8 cellular contexts compared by ENCODE assay signal in genomic region chr1:11262171-11263049, GRCh38. TPM values are rescaled to one million over a fixed set of nuclear protein-coding genes. Genes with fewer than 3 reads are reported as not detected.
DNase-seq lines count a peak whose midpoint lies in the region; ATAC-seq and TF ChIP-seq lines count a peak whose summit lies in the region.

MTOR (minus strand) TSS chr1:11262551; CDS start chr1:11259409, 3,142 bp downstream.

- H3K4me1 Mint-ChIP-seq in activated T-helper 17 cell treated with anti-CD3 and anti-CD28 coated beads, Interleukin-2, amount 50 U/mL, for 72 hours, result peaks cover 5% of the 10 kb centered on the region
- peaks cover 6 to 31% (median 22%) of the 10 kb centered on the region in 7 donors for H3K4me1 Mint-ChIP-seq in naive thymus-derived CD4-positive, alpha-beta T cell
- H3K4me1 Mint-ChIP-seq in stimulated activated naive B cell treated with anti-CD40 and anti-IgM and Interleukin-4, amounts not matched to agents 10 μg/mL and 1 μg/mL and 100 μg/mL, for 72 hours, result peaks cover 8 to 18% of the 10 kb centered on the region in 2 donors

- H3K36me3 Mint-ChIP-seq in activated T-helper 17 cell treated with anti-CD3 and anti-CD28 coated beads, Interleukin-2, amount 50 U/mL, for 72 hours (ENCODE audit: low read depth), result peaks cover 25% of the 10 kb centered on the region
- H3K36me3 Mint-ChIP-seq in naive thymus-derived CD4-positive, alpha-beta T cell, result peaks cover 0 to 16% (median 2%) of the 10 kb centered on the region in 5 donors
- peaks cover 10 to 13% of the 10 kb centered on the region in 2 donors for H3K36me3 Mint-ChIP-seq in stimulated activated naive B cell treated with anti-CD40 and anti-IgM and Interleukin-4, amounts not matched to agents 10 μg/mL and 1 μg/mL and 100 μg/mL, for 72 hours

- no peaks in the 10 kb centered on the region for H3K4me1 ChIP-seq in fibroblast of lung (ENCODE audit: control insufficient read depth, extremely low read depth, insufficient read depth, low read length)
- peaks cover 9 to 14% of the 10 kb centered on the region in 2 donors for H3K4me1 ChIP-seq in naive thymus-derived CD4-positive, alpha-beta T cell (ENCODE audit: control insufficient read depth in 2 of 2, insufficient read depth in 2 of 2, low read length in 2 of 2)

- H3K27ac ChIP-seq in RWPE1 (peak within 1 kb of the TSS; percentile 64), fibroblast of lung (ENCODE audit: insufficient read depth, low read length) (peak within 1 kb of the TSS; percentile 78)
- peak within 1 kb of the TSS; percentile 83 for H3K27ac ChIP-seq in naive thymus-derived CD4-positive, alpha-beta T cell (ENCODE audit: low read depth, low read length)

- POLR2A ChIA-PET in RWPE1 (lab: Yijun Ruan, JAX; ENCODE audit: low non-redundant PET), result interaction anchor here (0.6 to 1.4 kb wide), 3 partner anchors 11 to 666 kb away, joined by 3 to 9 read pairs (median 5); partner anchors contain the start of gene UBIAD1
- POLR2A ChIA-PET in naive thymus-derived CD4-positive, alpha-beta T cell (lab: Charles Lee), result interaction anchor here (0.6 to 3.4 kb wide), 14 partner anchors 9 to 476 kb away, joined by 3 to 28 read pairs (median 4); partner anchors contain the start of genes TARDBP and UBIAD1

- CTCF ChIA-PET in RWPE1 (lab: Yijun Ruan, JAX), result interaction anchor here (0.5 to 2.1 kb wide), 5 partner anchors 9 to 1209 kb away, joined by 3 to 6 read pairs (median 3); no protein-coding TSS in a partner anchor
- CTCF ChIA-PET in naive thymus-derived CD4-positive, alpha-beta T cell (lab: Charles Lee), result interaction anchor here (1.0 to 2.1 kb wide), 4 partner anchors 34 to 457 kb away, joined by 3 to 4 read pairs (median 4); no protein-coding TSS in a partner anchor

- TF ChIP-seq CTCF in LNCaP clone FGC (IDR thresholded peaks at IDR 0.05; ENCODE audit: control insufficient read depth, extremely low read depth, insufficient read depth) (no peak; the same call in 1 of the 2 replicates), RWPE1 (conservative IDR thresholded peaks at IDR 0.05; ENCODE audit: low read depth) (0 out of 2 replicates have a peak, but pooled peaks have one; percentile 15), fibroblast of lung (conservative IDR thresholded peaks at IDR 0.05 in 1 of 2, IDR thresholded peaks at IDR 0.05 in 1 of 2; ENCODE audit: low read depth in 1 of 2, low read length in 2 of 2) (no peak)

- H3K27me3 ChIP-seq in fibroblast of lung (ENCODE audit: control insufficient read depth, insufficient read depth, low read length), result no peaks in the 10 kb centered on the region
- no peaks in the 10 kb centered on the region for H3K27me3 ChIP-seq in naive thymus-derived CD4-positive, alpha-beta T cell (ENCODE audit: control insufficient read depth in 2 of 2, insufficient read depth in 2 of 2, low read length in 2 of 2)

- peak within 1 kb of the TSS; percentile 86 for H3K9ac ChIP-seq in fibroblast of lung (ENCODE audit: insufficient read depth, low read length)

- peak within 1 kb of the TSS; percentile 92 for H3K27ac Mint-ChIP-seq in activated T-helper 17 cell treated with anti-CD3 and anti-CD28 coated beads, Interleukin-2, amount 50 U/mL, for 72 hours
- H3K27ac Mint-ChIP-seq in naive thymus-derived CD4-positive, alpha-beta T cell, result peak within 1 kb of the TSS; percentile 84 to 96 (median 90)
- H3K27ac Mint-ChIP-seq in stimulated activated naive B cell treated with anti-CD40 and anti-IgM and Interleukin-4, amounts not matched to agents 10 μg/mL and 1 μg/mL and 100 μg/mL, for 72 hours, result peak within 1 kb of the TSS; percentile 88

- no peaks in the 10 kb centered on the region for H3K9me3 Mint-ChIP-seq in activated T-helper 17 cell treated with anti-CD3 and anti-CD28 coated beads, Interleukin-2, amount 50 U/mL, for 72 hours
- H3K9me3 Mint-ChIP-seq in naive thymus-derived CD4-positive, alpha-beta T cell, result no peaks in the 10 kb centered on the region
- no peaks in the 10 kb centered on the region for H3K9me3 Mint-ChIP-seq in stimulated activated naive B cell treated with anti-CD40 and anti-IgM and Interleukin-4, amounts not matched to agents 10 μg/mL and 1 μg/mL and 100 μg/mL, for 72 hours

- DNase-seq in ELF-1 (ENCODE audit: low read depth, low spot score), result peak; percentile 100
- DNase-seq in GOT3 (lab: John Stamatoyannopoulos, UW), result peak; percentile 98
- peak; percentile 100 for DNase-seq in LNCaP clone FGC (ENCODE audit: low read depth)
- peak; percentile 100 for DNase-seq in RWPE1 (ENCODE audit: low spot score)
- DNase-seq in fibroblast of lung (ENCODE audit: low read depth in 2 of 2), result peak; percentile 100
- peak; percentile 76 to 99 (median 98) for DNase-seq in naive thymus-derived CD4-positive, alpha-beta T cell
- peak; percentile 99 for DNase-seq in stimulated activated naive B cell treated with anti-CD40 and anti-IgM and Interleukin-4, amounts not matched to agents 10 μg/mL and 1 μg/mL and 100 μg/mL, for 72 hours

- intact Hi-C loops in naive thymus-derived CD4-positive, alpha-beta T cell (cut with micrococcal nuclease), result loop anchor here (1.0 to 5.0 kb wide), 12 partner anchors 11 to 1230 kb away; partner anchors contain the start of genes SRM (in 2 of the 2), UBIAD1 (in 2 of the 2), CLCN6 (in 1 of the 2) and EXOSC10 (in 1 of the 2)

- H3K9me3 ChIP-seq in fibroblast of lung (ENCODE audit: control insufficient read depth, insufficient read depth, low read depth, low read length), result no peaks in the 10 kb centered on the region
- H3K9me3 ChIP-seq in naive thymus-derived CD4-positive, alpha-beta T cell (ENCODE audit: control insufficient read depth in 2 of 3, low read length in 3 of 3), result no peaks in the 10 kb centered on the region

- H3K4me2 ChIP-seq in fibroblast of lung (ENCODE audit: extremely low read depth, insufficient read depth, low read length), result peak within 1 kb of the TSS; percentile 95

- peak within 1 kb of the TSS; percentile 90 for H3K4me3 Mint-ChIP-seq in activated T-helper 17 cell treated with anti-CD3 and anti-CD28 coated beads, Interleukin-2, amount 50 U/mL, for 72 hours
- peak within 1 kb of the TSS; percentile 87 to 98 (median 93) for H3K4me3 Mint-ChIP-seq in naive thymus-derived CD4-positive, alpha-beta T cell
- H3K4me3 Mint-ChIP-seq in stimulated activated naive B cell treated with anti-CD40 and anti-IgM and Interleukin-4, amounts not matched to agents 10 μg/mL and 1 μg/mL and 100 μg/mL, for 72 hours, result peak within 1 kb of the TSS; percentile 93 to 95

- no peaks in the 10 kb centered on the region for H4K20me1 ChIP-seq in fibroblast of lung (ENCODE audit: control insufficient read depth, extremely low read depth, insufficient read depth, low read length)

- H3K79me2 ChIP-seq in fibroblast of lung (ENCODE audit: control insufficient read depth, insufficient read depth, low read length), result peaks cover 13% of the 10 kb centered on the region

- peak within 1 kb of the TSS; percentile 86 for H2AFZ ChIP-seq in fibroblast of lung (ENCODE audit: low read length)

- no peaks in the 10 kb centered on the region for H3K36me3 ChIP-seq in fibroblast of lung (ENCODE audit: control insufficient read depth, insufficient read depth, low read length)
- peaks cover 7 to 28% (median 15%) of the 10 kb centered on the region in 3 experiments for H3K36me3 ChIP-seq in naive thymus-derived CD4-positive, alpha-beta T cell (ENCODE audit: control insufficient read depth in 2 of 3, insufficient read depth in 3 of 3, low read length in 3 of 3)

- no peaks in the 10 kb centered on the region for H3K27me3 Mint-ChIP-seq in activated T-helper 17 cell treated with anti-CD3 and anti-CD28 coated beads, Interleukin-2, amount 50 U/mL, for 72 hours
- peaks cover 0 to 5% (median 0%) of the 10 kb centered on the region in 5 donors for H3K27me3 Mint-ChIP-seq in naive thymus-derived CD4-positive, alpha-beta T cell
- no peaks in the 10 kb centered on the region for H3K27me3 Mint-ChIP-seq in stimulated activated naive B cell treated with anti-CD40 and anti-IgM and Interleukin-4, amounts not matched to agents 10 μg/mL and 1 μg/mL and 100 μg/mL, for 72 hours

- ATAC-seq in activated T-helper 17 cell treated with anti-CD3 and anti-CD28 coated beads, Interleukin-2, amount 50 U/mL, for 72 hours (replicated peaks), result peak; percentile 98
- peak; percentile 98 for ATAC-seq in naive thymus-derived CD4-positive, alpha-beta T cell
- peak; percentile 98 for ATAC-seq in stimulated activated naive B cell treated with anti-CD40 and anti-IgM and Interleukin-4, amounts not matched to agents 10 μg/mL and 1 μg/mL and 100 μg/mL, for 72 hours (replicated peaks)

- peak within 1 kb of the TSS; percentile 99 for H3K4me3 ChIP-seq in LNCaP clone FGC (ENCODE audit: low read depth, low read length)
- H3K4me3 ChIP-seq in fibroblast of lung (replicated peaks in 1 of 4; ENCODE audit: control extremely low read depth in 1 of 4, insufficient read depth in 1 of 4, low read depth in 3 of 4, low read length in 4 of 4), result peak within 1 kb of the TSS; percentile 72 to 88 (median 84)
- peak within 1 kb of the TSS; percentile 90 for H3K4me3 ChIP-seq in naive thymus-derived CD4-positive, alpha-beta T cell (ENCODE audit: low read length)

RNA-seq across cellular contexts. Expression of gene MTOR, which starts in this region (rescaled TPM):
- total RNA-seq in activated T-helper 17 cell treated with anti-CD3 and anti-CD28 coated beads, Interleukin-2, amount 50 U/mL, for 72 hours, result 10 to 100 TPM; 22.4 to 38.0 TPM
- 25.4 and 36.2 TPM in 2 replicates for total RNA-seq in fibroblast of lung
- 20.2 and 27.6 TPM in 2 replicates for polyA plus RNA-seq in fibroblast of lung
- polyA plus RNA-seq in fibroblast of lung (2012), result 17.4 and 21.9 TPM in 2 replicates
- polyA minus RNA-seq in fibroblast of lung (ENCODE audit: low replicate concordance), result 63.7 and 109 TPM in 2 replicates
- total RNA-seq in naive thymus-derived CD4-positive, alpha-beta T cell, result 10 to 100 TPM; 38.8 to 47.9 (median 46.2) TPM
- polyA plus RNA-seq in naive thymus-derived CD4-positive, alpha-beta T cell, result 1 to 10 TPM; 4.8 to 9.7 TPM

Comparison
In these comparisons a context has a peak if more than half of its experiments do, and no peak if none do; other contexts are left out.
1. Peak in every context shown above with its lines: DNase-seq, ATAC-seq, H3K4me3 ChIP-seq and H3K27ac ChIP-seq.